Comparison of ENCODE assay signal across 8 cellular contexts in genomic region chr2:143936758-143937562, GRCh38.
DNase-seq lines count a peak whose midpoint lies in the region; ATAC-seq and TF ChIP-seq lines count a peak whose summit lies in the region.

No MANE protein-coding gene starts in this region.

- H4K20me1 ChIP-seq in OCI-LY3 (ENCODE audit: insufficient read depth, low read length): no peaks in the 10 kb centered on the region

- peak; percentile 68 for ATAC-seq in HG02840 (IDR thresholded peaks at IDR 0.05; ENCODE audit: low FRiP score, unreplicated experiment)

- WGBS in spleen, 5 donors: 0 to 1% (median 1%) methylated on average over 30 to 105 of the region's 105 CpGs

- TF ChIP-seq CTCF in OCI-LY3 (IDR thresholded peaks at IDR 0.05; ENCODE audit: low read depth, low read length): no peak
- TF ChIP-seq CTCF in brain microvascular endothelial cell (IDR thresholded peaks at IDR 0.05; ENCODE audit: low read depth, low read length, missing control alignments): no peak
- no peak for TF ChIP-seq CTCF in spleen (IDR thresholded peaks at IDR 0.05 in 8 of 11, conservative IDR thresholded peaks at IDR 0.05 in 3 of 11)

- peak overlapping the region; percentile 86 for H3K4me2 ChIP-seq in OCI-LY3 (ENCODE audit: low read length)

- H3K36me3 ChIP-seq in OCI-LY3 (replicated peaks; ENCODE audit: low read depth, low read length) (no peaks in the 10 kb centered on the region), brain microvascular endothelial cell (replicated peaks) (no peaks in the 10 kb centered on the region), spleen (peaks cover 0 to 2% (median 0%) of the 10 kb centered on the region in 6 donors)

- no peak for TF ChIP-seq POLR2A in spleen (IDR thresholded peaks at IDR 0.05)

- no peaks in the 10 kb centered on the region for H3K9me3 ChIP-seq in OCI-LY3 (ENCODE audit: insufficient read depth, low read length)
- H3K9me3 ChIP-seq in spleen: no peaks in the 10 kb centered on the region

- intact Hi-C loops in spleen (cut with DNase I; ENCODE audit: low total_unique reads): no loop called here

- no peak overlapping the region for H2AFZ ChIP-seq in OCI-LY3 (ENCODE audit: low read depth, low read length)

- H3K27me3 ChIP-seq in OCI-LY3 (ENCODE audit: low read depth, low read length) (no peaks in the 10 kb centered on the region), brain microvascular endothelial cell (replicated peaks) (no peaks in the 10 kb centered on the region), spleen (replicated peaks in 1 of 7) (peaks cover 0 to 29% (median 11%) of the 10 kb centered on the region in 7 donors)

- peak overlapping the region; percentile 83 for H3K9ac ChIP-seq in OCI-LY3 (ENCODE audit: low read length)

- peak overlapping the region; percentile 61 for H3K4me3 ChIP-seq in OCI-LY3 (ENCODE audit: low read length)
- H3K4me3 ChIP-seq in brain microvascular endothelial cell (ENCODE audit: low read depth, low read length): peak overlapping the region; percentile 59
- H3K4me3 ChIP-seq in spleen: peak overlapping the region; percentile 33 to 69 (median 44)

- H3K27ac ChIP-seq in OCI-LY3 (ENCODE audit: low read length) (peak overlapping the region; percentile 97), brain microvascular endothelial cell (no peak overlapping the region), spleen (peak overlapping the region; percentile 10 to 87 (median 82))

- H3K79me2 ChIP-seq in OCI-LY3 (ENCODE audit: low read length): no peaks in the 10 kb centered on the region

- H3K4me1 ChIP-seq in OCI-LY3 (ENCODE audit: low read length) (peaks cover 87% of the 10 kb centered on the region), spleen (peaks cover 0 to 39% (median 23%) of the 10 kb centered on the region in 6 donors)

- DNase-seq in NCI-H2107 (lab: John Stamatoyannopoulos, UW) (peak; percentile 22), NCI-H2107 treated with DMSO at 0.1 percent for 48 hours (lab: John Stamatoyannopoulos, UW; ENCODE audit: unreplicated experiment) (no peak), brain microvascular endothelial cell (no peak), iris pigment epithelial cell (ENCODE audit: low read depth) (peak; percentile 37), spleen (peak; percentile 81), NAMALWA (ENCODE audit: low spot score) (no peak)

- in situ Hi-C loops in brain microvascular endothelial cell (cut with HindIII; ENCODE audit: low pct_ligation_motif_present, low sequenced_read_pairs): no loop called here

Comparison
In these comparisons a context has a peak if more than half of its experiments do, and no peak if none do; other contexts are left out.
1. DNase-seq: peak in NCI-H2107 (single experiment), iris pigment epithelial cell (single experiment) and spleen (single experiment); none in NCI-H2107 treated with DMSO at 0.1 percent for 48 hours (single experiment), brain microvascular endothelial cell (single experiment) and NAMALWA (single experiment).
2. Peak in every context shown above with its lines, with median percentiles within 50 percentile points of each other: H3K4me3 ChIP-seq.